In genomic region chr6:11012295-11012754, GRCh38 we compare ENCODE assay signal across 1 cellular context.
A peak's percentile ranks its signal among the peaks of the same experiment; 100 is the strongest.
TF ChIP-seq lines count a peak whose summit lies in the region.

No MANE protein-coding gene starts in this region.

TF ChIP-seq in HepG2, 621 proteins besides CTCF, POLR2A, EP300 and RAD21 (continued from another document and continues in another):
- TF ChIP-seq ZNF142 (CRISPR knock-in tag; IDR thresholded peaks at IDR 0.05) (no peak), MEIS2 (CRISPR knock-in tag; IDR thresholded peaks at IDR 0.05) (peak; percentile 90), JUN (CRISPR knock-in tag; IDR thresholded peaks at IDR 0.05) (0 out of 2 replicates have a peak, but pooled peaks have one; percentile 44), ZNF614 (CRISPR knock-in tag; IDR thresholded peaks at IDR 0.05; ENCODE audit: borderline replicate concordance) (peak; percentile 63; the same call in 1 of the 2 replicates), RXRA (CRISPR knock-in tag; IDR thresholded peaks at IDR 0.05) (peak; percentile 56; the same call in 1 of the 2 replicates), FOSL1 (CRISPR knock-in tag; IDR thresholded peaks at IDR 0.05; ENCODE audit: borderline replicate concordance) (peak; percentile 57; the same call in 1 of the 2 replicates), ZNF3 (CRISPR knock-in tag; IDR thresholded peaks at IDR 0.05) (no peak), GFI1 (CRISPR knock-in tag; IDR thresholded peaks at IDR 0.05; ENCODE audit: borderline replicate concordance) (peak; percentile 89), SETDB1 (CRISPR knock-in tag; IDR thresholded peaks at IDR 0.05; ENCODE audit: borderline replicate concordance) (no peak), PPARG (CRISPR knock-in tag; conservative IDR thresholded peaks at IDR 0.05) (peak; percentile 89), ZBTB39 (CRISPR knock-in tag; IDR thresholded peaks at IDR 0.05) (0 out of 2 replicates have a peak, but pooled peaks have one; percentile 22), ESRRA (CRISPR knock-in tag; IDR thresholded peaks at IDR 0.05; ENCODE audit: low read depth) (peak; percentile 74), ZNF709 (CRISPR knock-in tag; IDR thresholded peaks at IDR 0.05) (no peak), ARID3A (IDR thresholded peaks at IDR 0.05; ENCODE audit: low read depth, low read length) (peak; percentile 95), SNAPC5 (CRISPR knock-in tag; IDR thresholded peaks at IDR 0.05; ENCODE audit: borderline replicate concordance) (0 out of 2 replicates have a peak, but pooled peaks have one; percentile 32), BRD4 (CRISPR knock-in tag; IDR thresholded peaks at IDR 0.05) (peak; percentile 31; the same call in 1 of the 2 replicates), NFE2L2 (IDR thresholded peaks at IDR 0.05; ENCODE audit: low read length) (no peak), RFX5 (IDR thresholded peaks at IDR 0.05; ENCODE audit: low read depth, low read length) (no peak), PRDM4 (CRISPR knock-in tag; IDR thresholded peaks at IDR 0.05; ENCODE audit: borderline replicate concordance) (no peak), ZNF414 (CRISPR knock-in tag; IDR thresholded peaks at IDR 0.05) (no peak), TEAD3 (CRISPR knock-in tag; optimal IDR thresholded peaks at IDR 0.05; ENCODE audit: borderline replicate concordance) (peak; percentile 94), PAXIP1 (CRISPR knock-in tag; conservative IDR thresholded peaks at IDR 0.05) (peak; percentile 99), ZBTB1 (CRISPR knock-in tag; IDR thresholded peaks at IDR 0.05; ENCODE audit: borderline replicate concordance) (no peak), TOPORS (CRISPR knock-in tag; IDR thresholded peaks at IDR 0.05) (0 out of 2 replicates have a peak, but pooled peaks have one; percentile 32), KDM2A (CRISPR knock-in tag; IDR thresholded peaks at IDR 0.05; ENCODE audit: borderline replicate concordance, low read depth) (no peak), ZNF292 (CRISPR knock-in tag; IDR thresholded peaks at IDR 0.05; ENCODE audit: borderline replicate concordance, low read depth) (0 out of 2 replicates have a peak, but pooled peaks have one; percentile 30), IKZF1 (IDR thresholded peaks at IDR 0.05) (no peak), MAFF (IDR thresholded peaks at IDR 0.05; ENCODE audit: low read depth, low read length) (peak; percentile 46; the same call in 1 of the 2 replicates), POGK (CRISPR knock-in tag; conservative IDR thresholded peaks at IDR 0.05) (peak; percentile 62; the same call in 1 of the 2 replicates), ATF3 (CRISPR knock-in tag; IDR thresholded peaks at IDR 0.05) (peak; percentile 45; the same call in 1 of the 2 replicates), FOXA1 (IDR thresholded peaks at IDR 0.05) (0 out of 2 replicates have a peak, but pooled peaks have one; percentile 37), FOXA1 (CRISPR knock-in tag; IDR thresholded peaks at IDR 0.05) (peak; percentile 86), YY1 (IDR thresholded peaks at IDR 0.05; ENCODE audit: insufficient read depth, insufficient replicate concordance, low read depth, low read length) (peak; percentile 43), ZBTB21 (CRISPR knock-in tag; IDR thresholded peaks at IDR 0.05) (no peak), GPBP1L1 (CRISPR knock-in tag; IDR thresholded peaks at IDR 0.05) (no peak), ZKSCAN8 (CRISPR knock-in tag; IDR thresholded peaks at IDR 0.05; ENCODE audit: borderline replicate concordance) (peak; percentile 82; the same call in 1 of the 2 replicates)
